1 cellular context compared by ENCODE assay signal in genomic region chr10:131230641-131231322, GRCh38.
TF ChIP-seq lines count a peak whose summit lies in the region.

No MANE protein-coding gene starts in this region.

TF ChIP-seq in H1, 55 proteins besides CTCF, POLR2A, EP300 and RAD21:
- TF ChIP-seq SRF (IDR thresholded peaks at IDR 0.05; ENCODE audit: low read depth, low read length) (no peak), TAF1 (IDR thresholded peaks at IDR 0.05; ENCODE audit: low read depth, low read length) (no peak), HDAC2 (IDR thresholded peaks at IDR 0.05; ENCODE audit: borderline replicate concordance in 1 of 2, low read depth in 2 of 2, low read length in 2 of 2) (no peak), HDAC6 (IDR thresholded peaks at IDR 0.05; ENCODE audit: low read depth, low read length) (no peak), KDM4A (IDR thresholded peaks at IDR 0.05; ENCODE audit: low read depth, low read length, severe bottlenecking) (no peak), RNF2 (IDR thresholded peaks at IDR 0.05; ENCODE audit: borderline replicate concordance, low read depth, low read length, missing control alignments, poor library complexity, severe bottlenecking) (no peak), RXRA (IDR thresholded peaks at IDR 0.05; ENCODE audit: insufficient read depth, low read depth, low read length) (no peak), SUZ12 (IDR thresholded peaks at IDR 0.05; ENCODE audit: low read length) (no peak), KDM1A (IDR thresholded peaks at IDR 0.05; ENCODE audit: borderline replicate concordance, low read length) (no peak)
